23 cellular contexts compared by ENCODE assay signal in genomic region chr3:51353131-51353530, GRCh38. TPM values are rescaled to one million over a fixed set of nuclear protein-coding genes. Genes with fewer than 3 reads are reported as not detected.
DNase-seq lines count a peak whose midpoint lies in the region; ATAC-seq and TF ChIP-seq lines count a peak whose summit lies in the region.
"Had no signal": no experiment of that assay in that cellular context is flagged by ENCODE, and none has a peak within 500 bp of the region (broad histone marks: within the 10 kb centered on the region; RNA-seq: fewer than 3 reads in every experiment).

No MANE protein-coding gene starts in this region.

- no peak overlapping the region for H3K4me3 ChIP-seq in WERI-Rb-1 (ENCODE audit: low read depth, low read length)
- H3K4me3 ChIP-seq: GM23248 had no signal

- no peaks in the 10 kb centered on the region for H3K9me3 ChIP-seq in WERI-Rb-1 (ENCODE audit: severe bottlenecking)
- H3K9me3 ChIP-seq: SK-N-SH had no signal

- peaks cover 5% of the 10 kb centered on the region for H3K36me3 ChIP-seq in WERI-Rb-1

- ATAC-seq in HG03457 (IDR thresholded peaks at IDR 0.05; ENCODE audit: unreplicated experiment) (no peak), GM18519 (IDR thresholded peaks at IDR 0.05; ENCODE audit: low FRiP score, unreplicated experiment) (no peak)

- H3K27me3 ChIP-seq in WERI-Rb-1 (ENCODE audit: insufficient read depth, low read depth, severe bottlenecking): no peaks in the 10 kb centered on the region

- DNase-seq in DMS 273 (lab: John Stamatoyannopoulos, UW; ENCODE audit: unreplicated experiment): peak; percentile 18
- DNase-seq in DMS 273 treated with DMSO at 0.1 percent for 48 hours (lab: John Stamatoyannopoulos, UW): no peak
- peak; percentile 7 for DNase-seq in M059J (ENCODE audit: low read depth)
- DNase-seq in WERI-Rb-1: peak; percentile 90
- peak; percentile 67 for DNase-seq in mesenteric fat pad (ENCODE audit: low spot score)
- no peak for DNase-seq in T-helper 2 cell
- DNase-seq: Calu3, DMS53, H7, Karpas-422, NCI-H1092 treated with DMSO at 0.1 percent for 48 hours, NCI-H1436 treated with DMSO at 0.1 percent for 48 hours, NCI-H1930, NCI-H2107, NCI-H446, NCI-H526, RPMI8226, SHP77 treated with DMSO at 0.1 percent for 48 hours, SK-N-SH had no signal

- TF ChIP-seq CTCF in WERI-Rb-1 (IDR thresholded peaks at IDR 0.05; ENCODE audit: low read depth, low read length): no peak

- peak overlapping the region; percentile 85 for H3K27ac ChIP-seq in WERI-Rb-1
- H3K27ac ChIP-seq: 22Rv1, GM23248 had no signal

RNA-seq across cellular contexts. Expression of gene MANF, which starts 32.0 kb away (rescaled TPM):
- 190 and 279 TPM in 2 replicates for total RNA-seq in M059J (2014; rRNA removed; shearing (Covaris generic))
- total RNA-seq in mesenteric fat pad: 87.8 TPM

RNA-seq across cellular contexts. Expression of gene RBM15B, which starts 38.0 kb away (rescaled TPM):
- total RNA-seq in M059J (2014; rRNA removed; shearing (Covaris generic)): 7.7 and 13.3 TPM in 2 replicates
- total RNA-seq in mesenteric fat pad: 28.0 TPM

Comparison
In these comparisons a context has a peak if more than half of its experiments do, and no peak if none do; other contexts are left out.
1. DNase-seq: peak in DMS 273 (single experiment), M059J (single experiment), WERI-Rb-1 (single experiment) and mesenteric fat pad (single experiment); none in DMS 273 treated with DMSO at 0.1 percent for 48 hours (single experiment) and T-helper 2 cell (0 of 5).